Comparison of ENCODE assay signal across 9 cellular contexts in genomic region chr14:105065280-105066228, GRCh38. TPM values are rescaled to one million over a fixed set of nuclear protein-coding genes. Genes with fewer than 3 reads are reported as not detected.
DNase-seq lines count a peak whose midpoint lies in the region; ATAC-seq and TF ChIP-seq lines count a peak whose summit lies in the region.
"Had no signal": no experiment of that assay in that cellular context is flagged by ENCODE, and none has a peak within 500 bp of the region (broad histone marks: within the 10 kb centered on the region; RNA-seq: fewer than 3 reads in every experiment).

TSS of gene GPR132 (minus strand) at chr14:105065430. CDS start at chr14:105055420, 10,010 bp downstream.

- H3K36me3 ChIP-seq in effector memory CD4-positive, alpha-beta T cell (ENCODE audit: control insufficient read depth, insufficient read depth, low read length) = no peaks in the 10 kb centered on the region
- no peaks in the 10 kb centered on the region for H3K36me3 ChIP-seq in prostate gland

- no peaks in the 10 kb centered on the region for H3K27me3 ChIP-seq in effector memory CD4-positive, alpha-beta T cell (replicated peaks; ENCODE audit: control insufficient read depth, insufficient read depth, low read length, poor library complexity, severe bottlenecking)
- no peaks in the 10 kb centered on the region for H3K27me3 ChIP-seq in prostate gland (replicated peaks; ENCODE audit: insufficient read depth)

- ATAC-seq in GM19395 (IDR thresholded peaks at IDR 0.05; ENCODE audit: unreplicated experiment) (peak; percentile 54), HG03565 (IDR thresholded peaks at IDR 0.05; ENCODE audit: unreplicated experiment) (peak; percentile 40)
- ATAC-seq in activated CD4-positive, alpha-beta T cell treated with anti-CD3 and anti-CD28 coated beads for 36 hours = peak; percentile 78

- POLR2A ChIA-PET in activated CD4-positive, alpha-beta T cell treated with anti-CD3 and anti-CD28 coated beads for 36 hours (lab: Charles Lee) = interaction anchor here (0.6 to 1.4 kb wide), 12 partner anchors 9 to 334 kb away, joined by 3 to 9 read pairs (median 4); partner anchors contain the start of genes CDCA4 and SIVA1

- DNase-seq in activated CD4-positive, alpha-beta T cell treated with anti-CD3 and anti-CD28 coated beads for 36 hours = peak; percentile 93
- peak; percentile 91 to 92 (median 91) for DNase-seq in effector memory CD4-positive, alpha-beta T cell
- no peak for DNase-seq in prostate gland (ENCODE audit: low spot score)
- no peak for DNase-seq in NCI-H187 treated with DMSO at 0.1 percent for 48 hours (lab: John Stamatoyannopoulos, UW)
- DNase-seq in mesenteric fat pad (ENCODE audit: low spot score) = no peak
- no peak for DNase-seq in DMS114 treated with DMSO at 0.1 percent for 48 hours (lab: John Stamatoyannopoulos, UW; ENCODE audit: unreplicated experiment)

- H3K27me3 Mint-ChIP-seq in activated CD4-positive, alpha-beta T cell treated with anti-CD3 and anti-CD28 coated beads for 36 hours = no peaks in the 10 kb centered on the region

- H3K36me3 Mint-ChIP-seq in activated CD4-positive, alpha-beta T cell treated with anti-CD3 and anti-CD28 coated beads for 36 hours (ENCODE audit: low read depth) = peaks cover 18% of the 10 kb centered on the region
- H3K36me3 Mint-ChIP-seq: brain had no signal

- no peak for TF ChIP-seq CTCF in prostate gland (IDR thresholded peaks at IDR 0.05)

- peak within 1 kb of the TSS; percentile 92 for H3K4me3 Mint-ChIP-seq in activated CD4-positive, alpha-beta T cell treated with anti-CD3 and anti-CD28 coated beads for 36 hours

- H3K4me1 ChIP-seq in effector memory CD4-positive, alpha-beta T cell (ENCODE audit: control insufficient read depth, insufficient read depth, low read length, poor library complexity, severe bottlenecking) = peaks cover 80% of the 10 kb centered on the region
- H3K4me1 ChIP-seq in prostate gland (replicated peaks) = no peaks in the 10 kb centered on the region

- intact Hi-C loops in activated CD4-positive, alpha-beta T cell treated with anti-CD3 and anti-CD28 coated beads for 36 hours (cut with DNase I, micrococcal nuclease) = loop anchor here (1.0 to 10.0 kb wide), 10 partner anchors 19 to 425 kb away; partner anchors contain the start of genes CDCA4 (in 2 of the 2), BRF1 (in 1 of the 2), CLBA1 (in 1 of the 2) and CRIP1 (in 1 of the 2)
- intact Hi-C loops in prostate gland (cut with DNase I) = no loop called here

- no peaks in the 10 kb centered on the region for H3K9me3 ChIP-seq in effector memory CD4-positive, alpha-beta T cell (ENCODE audit: control insufficient read depth, low read length)
- no peaks in the 10 kb centered on the region for H3K9me3 ChIP-seq in prostate gland

- H3K27ac ChIP-seq in effector memory CD4-positive, alpha-beta T cell (ENCODE audit: insufficient read depth, low read length, poor library complexity, severe bottlenecking) = peak within 1 kb of the TSS; percentile 100
- no peak within 1 kb of the TSS for H3K27ac ChIP-seq in prostate gland

- H3K4me1 Mint-ChIP-seq in activated CD4-positive, alpha-beta T cell treated with anti-CD3 and anti-CD28 coated beads for 36 hours = peaks cover 74% of the 10 kb centered on the region

- 65% methylated on average over 22 of the region's 22 CpGs for WGBS in prostate gland

- H3K9me3 Mint-ChIP-seq in activated CD4-positive, alpha-beta T cell treated with anti-CD3 and anti-CD28 coated beads for 36 hours (ENCODE audit: low read depth) = no peaks in the 10 kb centered on the region

- H3K4me3 ChIP-seq in effector memory CD4-positive, alpha-beta T cell (ENCODE audit: insufficient read depth, low read depth, low read length, poor library complexity, severe bottlenecking) = peak within 1 kb of the TSS; percentile 89
- peak within 1 kb of the TSS in 1 of 2 donors; percentile 8 for H3K4me3 ChIP-seq in prostate gland

- peak within 1 kb of the TSS; percentile 96 for H3K27ac Mint-ChIP-seq in activated CD4-positive, alpha-beta T cell treated with anti-CD3 and anti-CD28 coated beads for 36 hours

- peak; percentile 9 for TF ChIP-seq POLR2A in prostate gland (IDR thresholded peaks at IDR 0.05)

- CTCF ChIA-PET in activated CD4-positive, alpha-beta T cell treated with anti-CD3 and anti-CD28 coated beads for 36 hours (lab: Charles Lee) = interaction anchor here (0.5 to 4.0 kb wide), 8 partner anchors 19 to 103 kb away, joined by 3 to 14 read pairs (median 4); partner anchors contain the start of genes CDCA4 and JAG2

RNA-seq across cellular contexts. Expression of gene GPR132, which starts in this region (rescaled TPM):
- 10 to 100 TPM; 27.7 to 35.4 TPM for total RNA-seq in activated CD4-positive, alpha-beta T cell treated with anti-CD3 and anti-CD28 coated beads for 36 hours
- total RNA-seq in prostate gland = 1 to 10 TPM in 1 of 2 donors, under 1 TPM in 1; 0.68 to 1.4 TPM
- total RNA-seq in mesenteric fat pad = 4.5 TPM

Comparison
In these comparisons a context has a peak if more than half of its experiments do, and no peak if none do; other contexts are left out.
1. DNase-seq: peak in activated CD4-positive, alpha-beta T cell treated with anti-CD3 and anti-CD28 coated beads for 36 hours (single experiment) and effector memory CD4-positive, alpha-beta T cell (3 of 3); none in prostate gland (single experiment), NCI-H187 treated with DMSO at 0.1 percent for 48 hours (single experiment), mesenteric fat pad (single experiment) and DMS114 treated with DMSO at 0.1 percent for 48 hours (single experiment).
2. Peak in every context shown above with its lines, with median percentiles within 50 percentile points of each other: ATAC-seq.